In the genomic region with DNA sequence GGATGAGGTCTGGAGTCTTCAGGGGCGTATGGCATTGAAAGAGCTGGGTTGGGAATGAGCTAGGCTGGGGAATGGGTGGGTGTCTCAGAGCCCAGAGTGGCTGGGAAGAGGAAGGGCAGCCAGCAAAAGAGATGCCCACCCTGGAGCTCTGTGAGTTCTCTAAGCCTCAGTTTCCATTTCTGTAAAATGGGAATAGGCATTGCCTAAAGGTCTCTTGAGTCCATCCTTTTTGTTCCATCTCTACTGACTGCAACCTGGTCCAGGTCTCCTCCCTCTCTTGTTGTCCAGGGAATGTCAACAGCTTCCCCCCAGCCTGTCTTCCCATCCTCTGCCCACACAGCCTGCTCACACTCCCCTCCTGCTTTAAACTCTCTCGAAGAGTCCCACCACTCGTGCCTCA, we compare ENCODE assay signal across 24 cellular contexts. TPM values are rescaled to one million over a fixed set of nuclear protein-coding genes. Genes with fewer than 3 reads are reported as not detected.
DNase-seq lines count a peak whose midpoint lies in the region; ATAC-seq, FAIRE-seq and TF ChIP-seq lines count a peak whose summit lies in the region.
"Had no signal": no experiment of that assay in that cellular context is flagged by ENCODE, and none has a peak within 500 bp of the region (broad histone marks: within the 10 kb centered on the region; RNA-seq: fewer than 3 reads in every experiment).

No MANE protein-coding gene starts in this region.

- 83% methylated on average over 3 of the region's 3 CpGs for WGBS in HepG2 (ENCODE audit: low lambda C conversion rate)
- WGBS in right lobe of liver (ENCODE audit: insufficient coverage, low coverage, low lambda C conversion rate, missing lambda C conversion rate) = 75% methylated on average over 3 of the region's 3 CpGs

- DNase-seq in activated naive CD4-positive, alpha-beta T cell (lab: John Stamatoyannopoulos, UW) = no peak
- DNase-seq in HepG2 (ENCODE audit: low spot score) (no peak), right lobe of liver (no peak)
- DNase-seq in stimulated activated effector memory CD8-positive, alpha-beta T cell treated with anti-CD3 and anti-CD28 coated beads, Interleukin-12 subunit alpha, Interleukin-12 subunit beta, amount 100 ng/mL, for 72 hours (ENCODE audit: low spot score in 2 of 2) = no peak
- DNase-seq: 8988T; CD4-positive, alpha-beta memory T cell; DMS153; DMS79; GDM1; GOT3; H7; HFFc6 had no signal

- no peak overlapping the region for H2AFZ ChIP-seq in HepG2 (ENCODE audit: low read length)

- no peaks in the 10 kb centered on the region for H3K27me3 ChIP-seq in HepG2 (ENCODE audit: control insufficient read depth in 1 of 2, insufficient read depth in 2 of 2, low read length in 2 of 2)
- H3K27me3 ChIP-seq in right lobe of liver = no peaks in the 10 kb centered on the region
- H3K27me3 ChIP-seq: BLaER1 had no signal

- no peaks in the 10 kb centered on the region for H4K20me1 ChIP-seq in HepG2 (ENCODE audit: insufficient read depth, low read length)
- H4K20me1 ChIP-seq: BLaER1 had no signal

- no peak overlapping the region for H3K4me3 Mint-ChIP-seq in activated naive CD4-positive, alpha-beta T cell treated with anti-CD3 and anti-CD28 coated beads, Interleukin-2, amount 50 U/mL, for 24 hours
- H3K4me3 Mint-ChIP-seq in nephron = no peak overlapping the region
- H3K4me3 Mint-ChIP-seq in stimulated activated effector memory CD8-positive, alpha-beta T cell treated with anti-CD3 and anti-CD28 coated beads, Interleukin-12 subunit alpha, Interleukin-12 subunit beta, amount 100 ng/mL, for 72 hours = no peak overlapping the region
- H3K4me3 Mint-ChIP-seq: CD14-positive monocyte; CD4-positive, alpha-beta memory T cell; HFFc6 had no signal

- H3K4me3 ChIP-seq in HepG2 (replicated peaks in 1 of 3; ENCODE audit: insufficient read depth in 1 of 3, low read depth in 2 of 3, low read length in 3 of 3) = no peak overlapping the region
- no peak overlapping the region for H3K4me3 ChIP-seq in right lobe of liver
- H3K4me3 ChIP-seq: BLaER1 had no signal

- H3K27ac ChIP-seq in HepG2 (ENCODE audit: extremely low read length, insufficient read depth, low read length) = no peak overlapping the region
- H3K27ac ChIP-seq in right lobe of liver = no peak overlapping the region
- H3K27ac ChIP-seq: BLaER1 had no signal

- H3K4me1 Mint-ChIP-seq in activated naive CD4-positive, alpha-beta T cell treated with anti-CD3 and anti-CD28 coated beads, Interleukin-2, amount 50 U/mL, for 24 hours = peaks cover 6% of the 10 kb centered on the region
- peaks cover 15% of the 10 kb centered on the region for H3K4me1 Mint-ChIP-seq in nephron
- peaks cover 19% of the 10 kb centered on the region for H3K4me1 Mint-ChIP-seq in stimulated activated effector memory CD8-positive, alpha-beta T cell treated with anti-CD3 and anti-CD28 coated beads, Interleukin-12 subunit alpha, Interleukin-12 subunit beta, amount 100 ng/mL, for 72 hours
- H3K4me1 Mint-ChIP-seq: CD14-positive monocyte had no signal

- no peak overlapping the region for H3K4me2 ChIP-seq in HepG2 (ENCODE audit: low read depth, low read length)
- H3K4me2 ChIP-seq: BLaER1 had no signal

- in situ Hi-C loops in HepG2 (cut with HindIII; ENCODE audit: extremely low pct_ligation_motif_present, low pct_unique_long_range_greater_than_20kb) = loop anchor here (5.0 kb wide), 3 partner anchors 39 to 214 kb away; no protein-coding TSS in a partner anchor

- H3K36me3 Mint-ChIP-seq in activated naive CD4-positive, alpha-beta T cell treated with anti-CD3 and anti-CD28 coated beads, Interleukin-2, amount 50 U/mL, for 24 hours = peaks cover 1% of the 10 kb centered on the region
- H3K36me3 Mint-ChIP-seq in nephron (ENCODE audit: low read depth) = peaks cover 54% of the 10 kb centered on the region
- H3K36me3 Mint-ChIP-seq in stimulated activated effector memory CD8-positive, alpha-beta T cell treated with anti-CD3 and anti-CD28 coated beads, Interleukin-12 subunit alpha, Interleukin-12 subunit beta, amount 100 ng/mL, for 72 hours = peaks cover 86% of the 10 kb centered on the region
- H3K36me3 Mint-ChIP-seq: CD14-positive monocyte had no signal

- H3K27ac Mint-ChIP-seq in activated naive CD4-positive, alpha-beta T cell treated with anti-CD3 and anti-CD28 coated beads, Interleukin-2, amount 50 U/mL, for 24 hours = peak overlapping the region; percentile 82
- peak overlapping the region in 2 of 3 experiments; percentile 6 for H3K27ac Mint-ChIP-seq in nephron
- peak overlapping the region; percentile 53 for H3K27ac Mint-ChIP-seq in stimulated activated effector memory CD8-positive, alpha-beta T cell treated with anti-CD3 and anti-CD28 coated beads, Interleukin-12 subunit alpha, Interleukin-12 subunit beta, amount 100 ng/mL, for 72 hours
- H3K27ac Mint-ChIP-seq: HFFc6 had no signal

- no peaks in the 10 kb centered on the region for H3K79me2 ChIP-seq in HepG2 (ENCODE audit: insufficient read depth, low read length)

- H3K9me3 Mint-ChIP-seq in activated naive CD4-positive, alpha-beta T cell treated with anti-CD3 and anti-CD28 coated beads, Interleukin-2, amount 50 U/mL, for 24 hours = no peaks in the 10 kb centered on the region
- no peaks in the 10 kb centered on the region for H3K9me3 Mint-ChIP-seq in nephron
- H3K9me3 Mint-ChIP-seq in stimulated activated effector memory CD8-positive, alpha-beta T cell treated with anti-CD3 and anti-CD28 coated beads, Interleukin-12 subunit alpha, Interleukin-12 subunit beta, amount 100 ng/mL, for 72 hours = no peaks in the 10 kb centered on the region
- H3K9me3 Mint-ChIP-seq: CD4-positive, alpha-beta memory T cell; HFFc6 had no signal

- no peak for TF ChIP-seq EP300 in HepG2 (IDR thresholded peaks at IDR 0.05; ENCODE audit: low read depth in 2 of 2, low read length in 2 of 2)
- no peak for TF ChIP-seq EP300 in HepG2 (CRISPR knock-in tag; IDR thresholded peaks at IDR 0.05; ENCODE audit: borderline replicate concordance)

- BruUV-seq in HepG2 (replicated peaks; lab: Mats Ljungman, UMichigan) = no TSS peak

- no peaks in the 10 kb centered on the region for H3K9me3 ChIP-seq in HepG2 (ENCODE audit: low read length)
- H3K9me3 ChIP-seq in right lobe of liver = no peaks in the 10 kb centered on the region
- H3K9me3 ChIP-seq: BLaER1 had no signal

- intact Hi-C loops in HepG2 (cut with micrococcal nuclease; ENCODE audit: unreplicated experiment) = no loop called here
- intact Hi-C loops in right lobe of liver (cut with DNase I) = loop anchor here (5.0 to 10.0 kb wide), 6 partner anchors 52 to 212 kb away; partner anchors contain the start of gene POLR2C (in 1 of the 2)

- ATAC-seq in HepG2 = no peak
- no peak for ATAC-seq in right lobe of liver
- no peak for ATAC-seq in stimulated activated effector memory CD8-positive, alpha-beta T cell treated with anti-CD3 and anti-CD28 coated beads, Interleukin-12 subunit alpha, Interleukin-12 subunit beta, amount 100 ng/mL, for 72 hours
- no peak for ATAC-seq in GM21576 (IDR thresholded peaks at IDR 0.05; ENCODE audit: unreplicated experiment)
- ATAC-seq in GM19463 (IDR thresholded peaks at IDR 0.05; ENCODE audit: unreplicated experiment) = no peak
- ATAC-seq: HCT116 had no signal

- CTCF ChIA-PET in HepG2 (lab: Yijun Ruan, JAX; ENCODE audit: low intra/inter-chr PET ratio, low total read pairs) = interaction anchor here (4.3 kb wide), 1 partner anchor 98 kb away, joined by 78 read pairs; no protein-coding TSS in a partner anchor

- no peaks in the 10 kb centered on the region for H3K27me3 Mint-ChIP-seq in activated naive CD4-positive, alpha-beta T cell treated with anti-CD3 and anti-CD28 coated beads, Interleukin-2, amount 50 U/mL, for 24 hours
- H3K27me3 Mint-ChIP-seq in nephron (ENCODE audit: low read depth) = peaks cover 3% of the 10 kb centered on the region
- H3K27me3 Mint-ChIP-seq: CD4-positive, alpha-beta memory T cell had no signal

- FAIRE-seq in HepG2 (lab: Jason Lieb, UNC) = no peak
- FAIRE-seq: GM12892, GM18507 had no signal

- H3K9ac ChIP-seq in HepG2 (ENCODE audit: insufficient read depth, low read depth, low read length) = no peak overlapping the region
- H3K9ac ChIP-seq: BLaER1 had no signal

- H3K4me1 ChIP-seq in HepG2 (ENCODE audit: insufficient read depth, low read length) (peaks cover 18% of the 10 kb centered on the region), right lobe of liver (peaks cover 0 to 8% (median 0%) of the 10 kb centered on the region in 4 donors)
- H3K4me1 ChIP-seq: BLaER1 had no signal

- TF ChIP-seq CTCF in HepG2 (CRISPR knock-in tag; IDR thresholded peaks at IDR 0.05) = no peak
- TF ChIP-seq CTCF in right lobe of liver (IDR thresholded peaks at IDR 0.05) = no peak
- TF ChIP-seq CTCF in nephron (IDR thresholded peaks at IDR 0.05; ENCODE audit: unreplicated experiment in 3 of 3) = no peak

- TF ChIP-seq POLR2A in HepG2 (IDR thresholded peaks at IDR 0.05; ENCODE audit: insufficient read depth in 1 of 2, low read depth in 2 of 2, low read length in 2 of 2) (no peak), right lobe of liver (IDR thresholded peaks at IDR 0.05) (no peak)

- no peaks in the 10 kb centered on the region for H3K36me3 ChIP-seq in HepG2 (replicated peaks in 1 of 2; ENCODE audit: control insufficient read depth in 1 of 2, insufficient read depth in 2 of 2, low read length in 2 of 2)
- H3K36me3 ChIP-seq in right lobe of liver = no peaks in the 10 kb centered on the region

- no peak for TF ChIP-seq RAD21 in HepG2 (CRISPR knock-in tag; IDR thresholded peaks at IDR 0.05)

- POLR2A ChIA-PET in HepG2 (lab: Yijun Ruan, JAX) = interaction anchor here (2.2 kb wide), 1 partner anchor 54 kb away, joined by 9 read pairs; the partner anchor contains the start of gene POLR2C

RNA-seq across cellular contexts. Expression of gene CCDC102A, which starts 19.6 kb away (rescaled TPM):
- total RNA-seq in HepG2 (2016; rRNA removed; fragmentation: Illumina TruSeq; extraction: Trizol) (0.91 and 2.1 TPM in 2 replicates), right lobe of liver (1 to 10 TPM in 5 of 6 experiments, under 1 TPM in 1; 0.97 to 1.9 (median 1.2) TPM)
- total RNA-seq in HepG2 (2016; cell fraction: cytosol; rRNA removed; fragmentation: Illumina TruSeq; extraction: Trizol; ENCODE audit: low read depth) = 0.71 TPM in 2 replicates
- total RNA-seq in HepG2 (2016; cell fraction: insoluble cytoplasmic fraction; rRNA removed; fragmentation: Illumina TruSeq; extraction: Trizol) = 1.1 and 2.8 TPM in 2 replicates
- 1.1 and 1.3 TPM in 2 replicates for total RNA-seq in HepG2 (2016; cell fraction: membrane; rRNA removed; fragmentation: Illumina TruSeq; extraction: Trizol)
- 0.41 and 1.0 TPM in 2 replicates for total RNA-seq in HepG2 (2016; cell fraction: nucleus; rRNA removed; fragmentation: Illumina TruSeq; extraction: Trizol)
- polyA plus RNA-seq in HepG2 (2011; rRNA removed) = 2.7 and 2.8 TPM in 2 replicates
- 2.3 and 3.2 TPM in 2 replicates for polyA plus RNA-seq in HepG2 (2011; cell fraction: cytosol; rRNA removed)
- 2.6 and 2.8 TPM in 2 replicates for polyA plus RNA-seq in HepG2 (2011; cell fraction: nucleus; rRNA removed)
- 0.34 and 1.0 TPM in 2 replicates for polyA plus RNA-seq in HepG2 (2012)
- 0.34 and 0.49 TPM in 2 replicates for polyA plus RNA-seq in HepG2 (2016; cell fraction: cytosol; fragmentation: Illumina TruSeq; extraction: Trizol; ENCODE audit: low read depth)
- polyA plus RNA-seq in HepG2 (2016; cell fraction: insoluble cytoplasmic fraction; fragmentation: Illumina TruSeq; extraction: Trizol; ENCODE audit: low read depth) = 1.2 TPM in 2 replicates
- 0.51 and 0.64 TPM in 2 replicates for polyA plus RNA-seq in HepG2 (2016; cell fraction: membrane; fragmentation: Illumina TruSeq; extraction: Trizol; ENCODE audit: low read depth)
- 1.7 and 2.5 TPM in 2 replicates for polyA plus RNA-seq in HepG2 (2016; cell fraction: nucleus; fragmentation: Illumina TruSeq; extraction: Trizol; ENCODE audit: insufficient read depth, low read depth)
- polyA minus RNA-seq in HepG2 (2011; rRNA and poly(A)+ RNA removed; ENCODE audit: low replicate concordance) = 2.1 and 2.5 TPM in 2 replicates
- polyA minus RNA-seq in HepG2 (2011; cell fraction: cytosol; rRNA and poly(A)+ RNA removed) = 0.69 and 1.1 TPM in 2 replicates
- polyA minus RNA-seq in HepG2 (2011; cell fraction: nucleus; rRNA and poly(A)+ RNA removed) = 0.87 and 1.0 TPM in 2 replicates
- polyA plus RNA-seq: CD14-positive monocyte had no signal

RNA-seq across cellular contexts. Expression of gene ADGRG5, which starts 25.7 kb away (rescaled TPM):
- total RNA-seq in HepG2 (2016; rRNA removed; fragmentation: Illumina TruSeq; extraction: Trizol) = not detected in 2 replicates
- total RNA-seq in HepG2 (2016; cell fraction: cytosol; rRNA removed; fragmentation: Illumina TruSeq; extraction: Trizol; ENCODE audit: low read depth) = not detected in 2 replicates
- not detected in 2 replicates for total RNA-seq in HepG2 (2016; cell fraction: insoluble cytoplasmic fraction; rRNA removed; fragmentation: Illumina TruSeq; extraction: Trizol)
- not detected in 2 replicates for total RNA-seq in HepG2 (2016; cell fraction: membrane; rRNA removed; fragmentation: Illumina TruSeq; extraction: Trizol)
- total RNA-seq in HepG2 (2016; cell fraction: nucleus; rRNA removed; fragmentation: Illumina TruSeq; extraction: Trizol) = not detected in 2 replicates
- polyA plus RNA-seq in HepG2 (2011; rRNA removed) = 0.01 TPM in 1 of 2 replicates, not detected in the other
- 0.03 TPM in 1 of 2 replicates, not detected in the other for polyA plus RNA-seq in HepG2 (2011; cell fraction: cytosol; rRNA removed)
- polyA plus RNA-seq in HepG2 (2011; cell fraction: nucleus; rRNA removed) = 0.06 TPM in 1 of 2 replicates, not detected in the other
- polyA plus RNA-seq in HepG2 (2012) = 0.27 and 0.35 TPM in 2 replicates
- not detected in 2 replicates for polyA plus RNA-seq in HepG2 (2016; cell fraction: cytosol; fragmentation: Illumina TruSeq; extraction: Trizol; ENCODE audit: low read depth)
- polyA plus RNA-seq in HepG2 (2016; cell fraction: insoluble cytoplasmic fraction; fragmentation: Illumina TruSeq; extraction: Trizol; ENCODE audit: low read depth) = not detected in 2 replicates
- not detected in 2 replicates for polyA plus RNA-seq in HepG2 (2016; cell fraction: membrane; fragmentation: Illumina TruSeq; extraction: Trizol; ENCODE audit: low read depth)
- polyA plus RNA-seq in HepG2 (2016; cell fraction: nucleus; fragmentation: Illumina TruSeq; extraction: Trizol; ENCODE audit: insufficient read depth, low read depth) = not detected in 2 replicates
- polyA minus RNA-seq in HepG2 (2011; rRNA and poly(A)+ RNA removed; ENCODE audit: low replicate concordance) = 0.12 TPM in 1 of 2 replicates, not detected in the other
- not detected in 2 replicates for polyA minus RNA-seq in HepG2 (2011; cell fraction: cytosol; rRNA and poly(A)+ RNA removed)
- not detected in 2 replicates for polyA minus RNA-seq in HepG2 (2011; cell fraction: nucleus; rRNA and poly(A)+ RNA removed)
- under 1 TPM in 4 of 6 experiments, not detected in 2; 0.09 to 0.54 (median 0.18) TPM for total RNA-seq in right lobe of liver
- total RNA-seq: A673, Daoy, HFFc6 had no signal
- polyA plus RNA-seq: AG04450 had no signal

RNA-seq across cellular contexts. Expression of gene DOK4, which starts 30.5 kb away (rescaled TPM):
- total RNA-seq in HepG2 (2016; rRNA removed; fragmentation: Illumina TruSeq; extraction: Trizol) = 52.7 and 55.5 TPM in 2 replicates
- 23.8 and 26.8 TPM in 2 replicates for total RNA-seq in HepG2 (2016; cell fraction: cytosol; rRNA removed; fragmentation: Illumina TruSeq; extraction: Trizol; ENCODE audit: low read depth)
- 51.4 and 51.5 TPM in 2 replicates for total RNA-seq in HepG2 (2016; cell fraction: insoluble cytoplasmic fraction; rRNA removed; fragmentation: Illumina TruSeq; extraction: Trizol)
- total RNA-seq in HepG2 (2016; cell fraction: membrane; rRNA removed; fragmentation: Illumina TruSeq; extraction: Trizol) = 58.5 and 70.1 TPM in 2 replicates
- 32.8 and 34.6 TPM in 2 replicates for total RNA-seq in HepG2 (2016; cell fraction: nucleus; rRNA removed; fragmentation: Illumina TruSeq; extraction: Trizol)
- 70.0 and 92.5 TPM in 2 replicates for polyA plus RNA-seq in HepG2 (2011; rRNA removed)
- polyA plus RNA-seq in HepG2 (2011; cell fraction: cytosol; rRNA removed) = 59.9 and 66.8 TPM in 2 replicates
- 136 and 138 TPM in 2 replicates for polyA plus RNA-seq in HepG2 (2011; cell fraction: nucleus; rRNA removed)
- polyA plus RNA-seq in HepG2 (2012) = 41.9 and 45.8 TPM in 2 replicates
- 31.1 and 35.0 TPM in 2 replicates for polyA plus RNA-seq in HepG2 (2016; cell fraction: cytosol; fragmentation: Illumina TruSeq; extraction: Trizol; ENCODE audit: low read depth)
- polyA plus RNA-seq in HepG2 (2016; cell fraction: insoluble cytoplasmic fraction; fragmentation: Illumina TruSeq; extraction: Trizol; ENCODE audit: low read depth) = 59.2 and 63.5 TPM in 2 replicates
- 57.7 and 60.6 TPM in 2 replicates for polyA plus RNA-seq in HepG2 (2016; cell fraction: membrane; fragmentation: Illumina TruSeq; extraction: Trizol; ENCODE audit: low read depth)
- 72.2 and 73.9 TPM in 2 replicates for polyA plus RNA-seq in HepG2 (2016; cell fraction: nucleus; fragmentation: Illumina TruSeq; extraction: Trizol; ENCODE audit: insufficient read depth, low read depth)
- polyA minus RNA-seq in HepG2 (2011; rRNA and poly(A)+ RNA removed; ENCODE audit: low replicate concordance) = 45.3 and 104 TPM in 2 replicates
- 28.8 and 30.7 TPM in 2 replicates for polyA minus RNA-seq in HepG2 (2011; cell fraction: cytosol; rRNA and poly(A)+ RNA removed)
- polyA minus RNA-seq in HepG2 (2011; cell fraction: nucleus; rRNA and poly(A)+ RNA removed) = 20.1 and 26.6 TPM in 2 replicates
- 10 to 100 TPM; 20.0 to 62.1 (median 36.7) TPM for total RNA-seq in right lobe of liver

RNA-seq across cellular contexts. Expression of gene POLR2C, which starts 54.3 kb away (rescaled TPM):
- total RNA-seq in HepG2 (2016; rRNA removed; fragmentation: Illumina TruSeq; extraction: Trizol) (104 and 146 TPM in 2 replicates), right lobe of liver (10 to 100 TPM; 27.7 to 70.2 (median 35.4) TPM)
- 18.6 and 24.2 TPM in 2 replicates for total RNA-seq in HepG2 (2016; cell fraction: cytosol; rRNA removed; fragmentation: Illumina TruSeq; extraction: Trizol; ENCODE audit: low read depth)
- 103 and 154 TPM in 2 replicates for total RNA-seq in HepG2 (2016; cell fraction: insoluble cytoplasmic fraction; rRNA removed; fragmentation: Illumina TruSeq; extraction: Trizol)
- 49.1 and 55.4 TPM in 2 replicates for total RNA-seq in HepG2 (2016; cell fraction: membrane; rRNA removed; fragmentation: Illumina TruSeq; extraction: Trizol)
- total RNA-seq in HepG2 (2016; cell fraction: nucleus; rRNA removed; fragmentation: Illumina TruSeq; extraction: Trizol) = 54.3 and 64.6 TPM in 2 replicates
- polyA plus RNA-seq in HepG2 (2011; rRNA removed) = 199 and 216 TPM in 2 replicates
- polyA plus RNA-seq in HepG2 (2011; cell fraction: cytosol; rRNA removed) = 226 and 249 TPM in 2 replicates
- 143 and 144 TPM in 2 replicates for polyA plus RNA-seq in HepG2 (2011; cell fraction: nucleus; rRNA removed)
- polyA plus RNA-seq in HepG2 (2012) = 72.5 and 84.4 TPM in 2 replicates
- polyA plus RNA-seq in HepG2 (2016; cell fraction: cytosol; fragmentation: Illumina TruSeq; extraction: Trizol; ENCODE audit: low read depth) = 18.7 and 20.9 TPM in 2 replicates
- polyA plus RNA-seq in HepG2 (2016; cell fraction: insoluble cytoplasmic fraction; fragmentation: Illumina TruSeq; extraction: Trizol; ENCODE audit: low read depth) = 169 and 175 TPM in 2 replicates
- 41.6 and 42.2 TPM in 2 replicates for polyA plus RNA-seq in HepG2 (2016; cell fraction: membrane; fragmentation: Illumina TruSeq; extraction: Trizol; ENCODE audit: low read depth)
- polyA plus RNA-seq in HepG2 (2016; cell fraction: nucleus; fragmentation: Illumina TruSeq; extraction: Trizol; ENCODE audit: insufficient read depth, low read depth) = 94.8 and 102 TPM in 2 replicates
- 302 and 354 TPM in 2 replicates for polyA minus RNA-seq in HepG2 (2011; rRNA and poly(A)+ RNA removed; ENCODE audit: low replicate concordance)
- 134 and 135 TPM in 2 replicates for polyA minus RNA-seq in HepG2 (2011; cell fraction: cytosol; rRNA and poly(A)+ RNA removed)
- 124 and 139 TPM in 2 replicates for polyA minus RNA-seq in HepG2 (2011; cell fraction: nucleus; rRNA and poly(A)+ RNA removed)

Comparison
In these comparisons a context has a peak if more than half of its experiments do, and no peak if none do; other contexts are left out.
1. H3K27ac Mint-ChIP-seq: peak in every context shown above with its lines; median percentile 82 in activated naive CD4-positive, alpha-beta T cell treated with anti-CD3 and anti-CD28 coated beads, Interleukin-2, amount 50 U/mL, for 24 hours; 53 in stimulated activated effector memory CD8-positive, alpha-beta T cell treated with anti-CD3 and anti-CD28 coated beads, Interleukin-12 subunit alpha, Interleukin-12 subunit beta, amount 100 ng/mL, for 72 hours; 6 in nephron.